13 cellular contexts compared by ENCODE assay signal in the genomic region with DNA sequence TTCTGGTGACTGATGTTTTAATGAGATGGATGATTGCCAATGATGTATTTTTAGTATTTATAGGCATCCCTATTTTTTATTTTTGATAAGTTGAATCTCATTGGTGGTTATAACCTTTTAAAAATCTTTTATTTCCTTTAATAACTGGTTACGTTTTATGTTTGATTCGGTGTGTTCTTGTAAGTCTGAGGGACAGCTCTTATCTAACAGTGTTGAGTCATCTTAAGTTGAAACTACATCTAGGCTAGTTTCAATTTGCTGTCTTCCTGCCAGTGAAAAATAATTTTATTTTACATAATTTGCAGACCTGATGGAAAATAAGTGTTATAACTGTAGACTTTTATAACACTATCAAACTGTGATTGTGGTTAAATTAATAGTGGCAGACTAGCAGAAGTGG. TPM values are rescaled to one million over a fixed set of nuclear protein-coding genes. Genes with fewer than 3 reads are reported as not detected.
A peak's percentile ranks its signal among the peaks of the same experiment; 100 is the strongest.
DNase-seq lines count a peak whose midpoint lies in the region; ATAC-seq, FAIRE-seq and TF ChIP-seq lines count a peak whose summit lies in the region.
"Had no signal": no experiment of that assay in that cellular context is flagged by ENCODE, and none has a peak within 500 bp of the region (broad histone marks: within the 10 kb centered on the region; RNA-seq: fewer than 3 reads in every experiment).

No MANE protein-coding gene starts in this region.

- intact Hi-C loops in PC-9 (cut with micrococcal nuclease; ENCODE audit: unreplicated experiment) (no loop called here), endothelial cell of umbilical vein (cut with micrococcal nuclease) (no loop called here), lower leg skin (cut with DNase I; ENCODE audit: low total_unique reads) (no loop called here)

- H3K27ac ChIP-seq in PC-9 (peak overlapping the region; percentile 81), endothelial cell of umbilical vein (ENCODE audit: insufficient read depth, low read depth, low read length) (no peak overlapping the region)
- H3K27ac ChIP-seq: ovary had no signal

- H3F3A ChIP-seq in PC-9 (ENCODE audit: insufficient read depth, low read depth) = peaks cover 17% of the 10 kb centered on the region; the same call in 1 of the 2 replicates

- H4K20me1 ChIP-seq in PC-9 (ENCODE audit: insufficient read depth) (peaks cover 41% of the 10 kb centered on the region), endothelial cell of umbilical vein (replicated peaks; ENCODE audit: control insufficient read depth, extremely low read depth, insufficient read depth, low read length) (peaks cover 47% of the 10 kb centered on the region)

- no peaks in the 10 kb centered on the region for H3K36me3 ChIP-seq in PC-9 (ENCODE audit: low read depth)
- H3K36me3 ChIP-seq in endothelial cell of umbilical vein (ENCODE audit: control insufficient read depth in 2 of 2, extremely low read depth in 1 of 2, insufficient read depth in 2 of 2, low read length in 2 of 2) = no peaks in the 10 kb centered on the region
- H3K36me3 ChIP-seq: ovary had no signal

- no peaks in the 10 kb centered on the region for H3K9me3 Mint-ChIP-seq in T-helper 2 cell treated with Interferon-gamma antibody and Interleukin-4, amounts not matched to agents 5 μg/mL and 100 μg/mL, for 36 hours
- no peaks in the 10 kb centered on the region for H3K9me3 Mint-ChIP-seq in progenitor cell of endocrine pancreas (ENCODE audit: low read depth)
- H3K9me3 Mint-ChIP-seq: activated naive CD8-positive, alpha-beta T cell treated with anti-CD3 and anti-CD28 coated beads, Interleukin-2, amount 50 U/mL, for 24 hours; WTC11 had no signal

- TF ChIP-seq CTCF in PC-9 (conservative IDR thresholded peaks at IDR 0.05) = no peak
- TF ChIP-seq CTCF in endothelial cell of umbilical vein (IDR thresholded peaks at IDR 0.05; ENCODE audit: extremely low read depth in 1 of 2, insufficient read depth in 1 of 2, low read depth in 1 of 2, low read length in 2 of 2) = no peak
- TF ChIP-seq CTCF in progenitor cell of endocrine pancreas (IDR thresholded peaks at IDR 0.05; ENCODE audit: unreplicated experiment) = no peak
- no peak for TF ChIP-seq CTCF in lower leg skin (IDR thresholded peaks at IDR 0.05)

- no peaks in the 10 kb centered on the region for H3K9me2 ChIP-seq in PC-9 (ENCODE audit: insufficient read depth)

- H2AFZ ChIP-seq in PC-9 (no peak overlapping the region), endothelial cell of umbilical vein (ENCODE audit: low read depth, low read length) (no peak overlapping the region)

- H3K9me1 ChIP-seq in endothelial cell of umbilical vein (replicated peaks; ENCODE audit: control insufficient read depth, extremely low read depth, insufficient read depth, low read length) = no peaks in the 10 kb centered on the region

- H3K4me1 Mint-ChIP-seq in T-helper 2 cell treated with Interferon-gamma antibody and Interleukin-4, amounts not matched to agents 5 μg/mL and 100 μg/mL, for 36 hours (ENCODE audit: low read depth) = peaks cover 31% of the 10 kb centered on the region
- peaks cover 63% of the 10 kb centered on the region for H3K4me1 Mint-ChIP-seq in progenitor cell of endocrine pancreas (ENCODE audit: low read depth)

- TF ChIP-seq POLR2A in endothelial cell of umbilical vein (IDR thresholded peaks at IDR 0.05; ENCODE audit: low read depth, low read length) (no peak), lower leg skin (IDR thresholded peaks at IDR 0.05) (no peak)

- peaks cover 88% of the 10 kb centered on the region for H3K79me2 ChIP-seq in PC-9 (ENCODE audit: low read depth)
- H3K79me2 ChIP-seq in endothelial cell of umbilical vein (ENCODE audit: control insufficient read depth, insufficient read depth, low read length) = peaks cover 82% of the 10 kb centered on the region

- DNase-seq in T-helper 2 cell treated with Interferon-gamma antibody and Interleukin-4, amounts not matched to agents 5 μg/mL and 100 μg/mL, for 36 hours (ENCODE audit: low spot score) = no peak
- DNase-seq in T-helper 2 cell (no peak), PC-9 (no peak), endothelial cell of umbilical vein (ENCODE audit: low read depth, low spot score) (no peak), progenitor cell of endocrine pancreas (ENCODE audit: low spot score, unreplicated experiment) (no peak), lower leg skin (ENCODE audit: low spot score in 2 of 2) (no peak), middle frontal gyrus (ENCODE audit: extremely low spot score, low spot score) (no peak)
- DNase-seq: activated naive CD8-positive, alpha-beta T cell treated with anti-CD3 and anti-CD28 coated beads, Interleukin-2, amount 50 U/mL, for 24 hours; activated T-cell treated with anti-CD3 and anti-CD28 coated beads for 4 hours; mesenchymal stem cell; ovary had no signal

- H3K27me3 Mint-ChIP-seq in T-helper 2 cell treated with Interferon-gamma antibody and Interleukin-4, amounts not matched to agents 5 μg/mL and 100 μg/mL, for 36 hours (ENCODE audit: low read depth) = peaks cover 67% of the 10 kb centered on the region
- H3K27me3 Mint-ChIP-seq in progenitor cell of endocrine pancreas = no peaks in the 10 kb centered on the region

- no peak overlapping the region for H3K4me3 ChIP-seq in PC-9
- H3K4me3 ChIP-seq in endothelial cell of umbilical vein (replicated peaks in 1 of 3; ENCODE audit: insufficient read depth in 1 of 3, low read depth in 1 of 3, low read length in 3 of 3) = no peak overlapping the region
- H3K4me3 ChIP-seq in lower leg skin (ENCODE audit: low read depth, poor library complexity, severe bottlenecking) = no peak overlapping the region
- H3K4me3 ChIP-seq: ovary had no signal

- no peak for FAIRE-seq in endothelial cell of umbilical vein (lab: Jason Lieb, UNC)

- H3K36me3 Mint-ChIP-seq in T-helper 2 cell treated with Interferon-gamma antibody and Interleukin-4, amounts not matched to agents 5 μg/mL and 100 μg/mL, for 36 hours (ENCODE audit: low read depth) = no peaks in the 10 kb centered on the region
- peaks cover 7% of the 10 kb centered on the region for H3K36me3 Mint-ChIP-seq in progenitor cell of endocrine pancreas (ENCODE audit: insufficient read depth)
- H3K36me3 Mint-ChIP-seq: WTC11 had no signal

- H3K27me3 ChIP-seq in PC-9 (ENCODE audit: insufficient read depth, low read depth) (no peaks in the 10 kb centered on the region), endothelial cell of umbilical vein (ENCODE audit: control insufficient read depth in 2 of 2, insufficient read depth in 2 of 2, low read length in 2 of 2) (no peaks in the 10 kb centered on the region)

- 38 to 53% methylated on average over 2 of the region's 2 CpGs for WGBS in lower leg skin, 2 donors

- H3K4me2 ChIP-seq in PC-9 = peak overlapping the region; percentile 82
- peak overlapping the region; percentile 24 for H3K4me2 ChIP-seq in endothelial cell of umbilical vein (ENCODE audit: insufficient read depth, low read length)

- H3K9me3 ChIP-seq in PC-9 (ENCODE audit: insufficient read depth, low read depth) = no peaks in the 10 kb centered on the region
- no peaks in the 10 kb centered on the region for H3K9me3 ChIP-seq in endothelial cell of umbilical vein (replicated peaks; ENCODE audit: control insufficient read depth, insufficient read depth, low read length)
- H3K9me3 ChIP-seq: ovary had no signal

- no peak for ATAC-seq in GM18498 (IDR thresholded peaks at IDR 0.05; ENCODE audit: unreplicated experiment)
- ATAC-seq: activated naive CD8-positive, alpha-beta T cell treated with anti-CD3 and anti-CD28 coated beads, Interleukin-2, amount 50 U/mL, for 24 hours; WTC11 had no signal

- BruUV-seq in PC-9 (replicated peaks; lab: Mats Ljungman, UMichigan) (no TSS peak), endothelial cell of umbilical vein (replicated peaks; lab: Mats Ljungman, UMichigan) (no TSS peak)

- dilution Hi-C loops in endothelial cell of umbilical vein (cut with MboI; ENCODE audit: extremely low pct_ligation_motif_present, low sequenced_read_pairs) = no loop called here

- no peak overlapping the region for H3K9ac ChIP-seq in endothelial cell of umbilical vein (replicated peaks; ENCODE audit: extremely low read depth, insufficient read depth, low read length)

- H3K4me1 ChIP-seq in PC-9 (replicated peaks; ENCODE audit: insufficient read depth) (peaks cover 52% of the 10 kb centered on the region), endothelial cell of umbilical vein (ENCODE audit: control insufficient read depth, extremely low read depth, insufficient read depth, low read length) (peaks cover 29% of the 10 kb centered on the region)

- H3K27ac Mint-ChIP-seq in T-helper 2 cell treated with Interferon-gamma antibody and Interleukin-4, amounts not matched to agents 5 μg/mL and 100 μg/mL, for 36 hours = no peak overlapping the region
- peak overlapping the region; percentile 56 for H3K27ac Mint-ChIP-seq in progenitor cell of endocrine pancreas
- H3K27ac Mint-ChIP-seq: activated naive CD8-positive, alpha-beta T cell treated with anti-CD3 and anti-CD28 coated beads, Interleukin-2, amount 50 U/mL, for 24 hours had no signal

- POLR2A ChIA-PET in PC-9 (lab: Charles Lee; ENCODE audit: unreplicated experiment) = interaction anchor here (0.6 kb wide), 1 partner anchor 42 kb away, joined by 7 read pairs; no protein-coding TSS in a partner anchor
- POLR2A ChIA-PET in endothelial cell of umbilical vein (lab: Charles Lee) = no interaction called here

- CTCF ChIA-PET in PC-9 (lab: Charles Lee) (interaction anchor here (0.5 kb wide), 1 partner anchor 12 kb away, joined by 3 read pairs; no protein-coding TSS in a partner anchor), endothelial cell of umbilical vein (lab: Charles Lee) (interaction anchor here (0.7 to 1.6 kb wide), 7 partner anchors 9 to 76 kb away, joined by 3 to 8 read pairs (median 4); no protein-coding TSS in a partner anchor)

- peak overlapping the region; percentile 42 for H3K4me3 Mint-ChIP-seq in T-helper 2 cell treated with Interferon-gamma antibody and Interleukin-4, amounts not matched to agents 5 μg/mL and 100 μg/mL, for 36 hours
- H3K4me3 Mint-ChIP-seq in progenitor cell of endocrine pancreas (ENCODE audit: low read depth) = peak overlapping the region; percentile 24
- H3K4me3 Mint-ChIP-seq: activated naive CD8-positive, alpha-beta T cell treated with anti-CD3 and anti-CD28 coated beads, Interleukin-2, amount 50 U/mL, for 24 hours; WTC11 had no signal

TF ChIP-seq in endothelial cell of umbilical vein, 7 proteins besides CTCF, POLR2A, EP300 and RAD21 (continues in another document):
- TF ChIP-seq POLR2AphosphoS5 (IDR thresholded peaks at IDR 0.05; ENCODE audit: insufficient read depth, low read depth, low read length) = no peak
- TF ChIP-seq FOS (IDR thresholded peaks at IDR 0.05; ENCODE audit: borderline replicate concordance, insufficient read depth, low read length) = peak; percentile 56

RNA-seq across cellular contexts. Expression of a gene that starts 4.6 kb away (rescaled TPM):
- 101 and 108 TPM in 2 replicates for total RNA-seq in PC-9 (2021)
- total RNA-seq in endothelial cell of umbilical vein = 128 and 134 TPM in 2 replicates
- 28.0 and 31.0 TPM in 2 replicates for polyA plus RNA-seq in endothelial cell of umbilical vein
- polyA plus RNA-seq in endothelial cell of umbilical vein (2011; cell fraction: cytosol; rRNA removed) = 24.2 and 26.6 TPM in 2 replicates
- 238 and 251 TPM in 2 replicates for polyA plus RNA-seq in endothelial cell of umbilical vein (2011; cell fraction: nucleus; rRNA removed)
- 39.8 and 43.9 TPM in 2 replicates for polyA plus RNA-seq in endothelial cell of umbilical vein (2012)
- 146 and 171 TPM in 2 replicates for polyA minus RNA-seq in endothelial cell of umbilical vein
- 15.5 TPM for polyA minus RNA-seq in endothelial cell of umbilical vein (2011; cell fraction: cytosol; rRNA and poly(A)+ RNA removed)
- polyA minus RNA-seq in endothelial cell of umbilical vein (2011; cell fraction: nucleus; rRNA and poly(A)+ RNA removed) = 258 and 322 TPM in 2 replicates
- 421 and 423 TPM in 2 replicates for total RNA-seq in progenitor cell of endocrine pancreas
- 100 to 1,000 TPM; 137 to 213 (median 168) TPM for total RNA-seq in lower leg skin
